Comparison of ENCODE assay signal across 1 cellular context in the genomic region with DNA sequence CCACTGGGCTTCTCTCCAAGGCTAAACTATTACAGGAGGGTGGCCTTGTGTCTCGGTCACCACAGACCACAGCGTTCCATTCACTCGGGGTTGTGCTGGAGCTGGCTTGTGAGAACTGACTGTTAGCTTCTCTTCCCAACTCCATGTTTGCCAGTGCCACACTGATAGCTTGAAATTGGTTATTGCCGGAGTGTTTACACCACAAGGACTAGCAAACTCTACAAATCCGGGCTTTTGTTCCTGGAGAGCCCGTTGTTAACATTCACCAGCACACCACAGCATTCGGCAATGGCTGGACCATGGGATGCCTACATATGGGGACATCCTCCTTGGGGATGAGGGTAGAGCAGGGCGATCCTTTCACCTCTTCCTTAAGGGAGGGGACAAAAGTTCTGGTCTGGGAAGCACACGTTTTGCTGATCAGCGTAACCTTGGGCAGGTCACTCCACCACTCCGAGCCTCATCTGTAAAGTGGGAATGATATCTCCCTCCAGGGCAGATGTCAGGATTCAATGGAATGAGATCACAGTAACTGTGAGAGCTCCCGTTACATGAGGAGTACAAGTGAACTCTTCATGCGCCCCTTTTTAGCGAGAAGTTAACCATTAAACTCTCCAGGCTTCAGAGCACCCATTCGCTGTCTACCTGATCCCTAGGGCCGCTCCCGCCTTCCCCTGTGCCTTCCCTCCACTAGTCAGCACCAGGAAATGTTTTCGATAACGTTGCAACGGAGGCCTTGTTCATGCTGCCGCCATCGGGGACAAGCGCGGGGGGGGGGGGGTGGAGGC.
TF ChIP-seq lines count a peak whose summit lies in the region.

No MANE protein-coding gene starts in this region.

TF ChIP-seq in HepG2, 621 proteins besides CTCF, POLR2A, EP300 and RAD21 (continued from another document and continues in another):
- TF ChIP-seq, protein P1, sequence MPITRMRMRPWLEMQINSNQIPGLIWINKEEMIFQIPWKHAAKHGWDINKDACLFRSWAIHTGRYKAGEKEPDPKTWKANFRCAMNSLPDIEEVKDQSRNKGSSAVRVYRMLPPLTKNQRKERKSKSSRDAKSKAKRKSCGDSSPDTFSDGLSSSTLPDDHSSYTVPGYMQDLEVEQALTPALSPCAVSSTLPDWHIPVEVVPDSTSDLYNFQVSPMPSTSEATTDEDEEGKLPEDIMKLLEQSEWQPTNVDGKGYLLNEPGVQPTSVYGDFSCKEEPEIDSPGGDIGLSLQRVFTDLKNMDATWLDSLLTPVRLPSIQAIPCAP (CRISPR knock-in tag; IDR thresholded peaks at IDR 0.05; ENCODE audit: low read depth) = no peak
- 0 out of 2 replicates have a peak, but pooled peaks have one; percentile 32 for TF ChIP-seq CCDC6 (CRISPR knock-in tag; IDR thresholded peaks at IDR 0.05)
- TF ChIP-seq, protein P2, sequence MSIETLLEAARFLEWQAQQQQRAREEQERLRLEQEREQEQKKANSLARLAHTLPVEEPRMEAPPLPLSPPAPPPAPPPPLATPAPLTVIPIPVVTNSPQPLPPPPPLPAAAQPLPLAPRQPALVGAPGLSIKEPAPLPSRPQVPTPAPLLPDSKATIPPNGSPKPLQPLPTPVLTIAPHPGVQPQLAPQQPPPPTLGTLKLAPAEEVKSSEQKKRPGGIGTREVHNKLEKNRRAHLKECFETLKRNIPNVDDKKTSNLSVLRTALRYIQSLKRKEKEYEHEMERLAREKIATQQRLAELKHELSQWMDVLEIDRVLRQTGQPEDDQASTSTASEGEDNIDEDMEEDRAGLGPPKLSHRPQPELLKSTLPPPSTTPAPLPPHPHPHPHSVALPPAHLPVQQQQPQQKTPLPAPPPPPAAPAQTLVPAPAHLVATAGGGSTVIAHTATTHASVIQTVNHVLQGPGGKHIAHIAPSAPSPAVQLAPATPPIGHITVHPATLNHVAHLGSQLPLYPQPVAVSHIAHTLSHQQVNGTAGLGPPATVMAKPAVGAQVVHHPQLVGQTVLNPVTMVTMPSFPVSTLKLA (IDR thresholded peaks at IDR 0.05) = no peak
- TF ChIP-seq PAF1 (CRISPR knock-in tag; IDR thresholded peaks at IDR 0.05) = peak; percentile 84; the same call in 1 of the 2 replicates
- TF ChIP-seq MAF1 (CRISPR knock-in tag; IDR thresholded peaks at IDR 0.05; ENCODE audit: borderline replicate concordance) = no peak
- peak; percentile 52; the same call in 1 of the 2 replicates for TF ChIP-seq ATF7-NPFF (CRISPR knock-in tag; IDR thresholded peaks at IDR 0.05; ENCODE audit: low read depth)
- TF ChIP-seq, protein P3, sequence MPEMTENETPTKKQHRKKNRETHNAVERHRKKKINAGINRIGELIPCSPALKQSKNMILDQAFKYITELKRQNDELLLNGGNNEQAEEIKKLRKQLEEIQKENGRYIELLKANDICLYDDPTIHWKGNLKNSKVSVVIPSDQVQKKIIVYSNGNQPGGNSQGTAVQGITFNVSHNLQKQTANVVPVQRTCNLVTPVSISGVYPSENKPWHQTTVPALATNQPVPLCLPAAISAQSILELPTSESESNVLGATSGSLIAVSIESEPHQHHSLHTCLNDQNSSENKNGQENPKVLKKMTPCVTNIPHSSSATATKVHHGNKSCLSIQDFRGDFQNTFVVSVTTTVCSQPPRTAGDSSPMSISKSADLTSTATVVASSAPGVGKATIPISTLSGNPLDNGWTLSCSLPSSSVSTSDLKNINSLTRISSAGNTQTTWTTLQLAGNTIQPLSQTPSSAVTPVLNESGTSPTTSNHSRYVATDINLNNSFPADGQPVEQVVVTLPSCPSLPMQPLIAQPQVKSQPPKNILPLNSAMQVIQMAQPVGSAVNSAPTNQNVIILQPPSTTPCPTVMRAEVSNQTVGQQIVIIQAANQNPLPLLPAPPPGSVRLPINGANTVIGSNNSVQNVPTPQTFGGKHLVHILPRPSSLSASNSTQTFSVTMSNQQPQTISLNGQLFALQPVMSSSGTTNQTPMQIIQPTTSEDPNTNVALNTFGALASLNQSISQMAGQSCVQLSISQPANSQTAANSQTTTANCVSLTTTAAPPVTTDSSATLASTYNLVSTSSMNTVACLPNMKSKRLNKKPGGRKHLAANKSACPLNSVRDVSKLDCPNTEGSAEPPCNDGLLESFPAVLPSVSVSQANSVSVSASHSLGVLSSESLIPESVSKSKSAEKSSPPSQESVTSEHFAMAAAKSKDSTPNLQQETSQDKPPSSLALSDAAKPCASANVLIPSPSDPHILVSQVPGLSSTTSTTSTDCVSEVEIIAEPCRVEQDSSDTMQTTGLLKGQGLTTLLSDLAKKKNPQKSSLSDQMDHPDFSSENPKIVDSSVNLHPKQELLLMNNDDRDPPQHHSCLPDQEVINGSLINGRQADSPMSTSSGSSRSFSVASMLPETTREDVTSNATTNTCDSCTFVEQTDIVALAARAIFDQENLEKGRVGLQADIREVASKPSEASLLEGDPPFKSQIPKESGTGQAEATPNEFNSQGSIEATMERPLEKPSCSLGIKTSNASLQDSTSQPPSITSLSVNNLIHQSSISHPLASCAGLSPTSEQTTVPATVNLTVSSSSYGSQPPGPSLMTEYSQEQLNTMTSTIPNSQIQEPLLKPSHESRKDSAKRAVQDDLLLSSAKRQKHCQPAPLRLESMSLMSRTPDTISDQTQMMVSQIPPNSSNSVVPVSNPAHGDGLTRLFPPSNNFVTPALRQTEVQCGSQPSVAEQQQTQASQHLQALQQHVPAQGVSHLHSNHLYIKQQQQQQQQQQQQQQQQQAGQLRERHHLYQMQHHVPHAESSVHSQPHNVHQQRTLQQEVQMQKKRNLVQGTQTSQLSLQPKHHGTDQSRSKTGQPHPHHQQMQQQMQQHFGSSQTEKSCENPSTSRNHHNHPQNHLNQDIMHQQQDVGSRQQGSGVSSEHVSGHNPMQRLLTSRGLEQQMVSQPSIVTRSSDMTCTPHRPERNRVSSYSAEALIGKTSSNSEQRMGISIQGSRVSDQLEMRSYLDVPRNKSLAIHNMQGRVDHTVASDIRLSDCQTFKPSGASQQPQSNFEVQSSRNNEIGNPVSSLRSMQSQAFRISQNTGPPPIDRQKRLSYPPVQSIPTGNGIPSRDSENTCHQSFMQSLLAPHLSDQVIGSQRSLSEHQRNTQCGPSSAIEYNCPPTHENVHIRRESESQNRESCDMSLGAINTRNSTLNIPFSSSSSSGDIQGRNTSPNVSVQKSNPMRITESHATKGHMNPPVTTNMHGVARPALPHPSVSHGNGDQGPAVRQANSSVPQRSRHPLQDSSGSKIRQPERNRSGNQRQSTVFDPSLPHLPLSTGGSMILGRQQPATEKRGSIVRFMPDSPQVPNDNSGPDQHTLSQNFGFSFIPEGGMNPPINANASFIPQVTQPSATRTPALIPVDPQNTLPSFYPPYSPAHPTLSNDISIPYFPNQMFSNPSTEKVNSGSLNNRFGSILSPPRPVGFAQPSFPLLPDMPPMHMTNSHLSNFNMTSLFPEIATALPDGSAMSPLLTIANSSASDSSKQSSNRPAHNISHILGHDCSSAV (CRISPR knock-in tag; IDR thresholded peaks at IDR 0.05; ENCODE audit: borderline replicate concordance) = no peak
- peak; percentile 68; the same call in 1 of the 2 replicates for TF ChIP-seq TAF1 (CRISPR knock-in tag; IDR thresholded peaks at IDR 0.05)
- peak; percentile 39; the same call in 1 of the 2 replicates for TF ChIP-seq ZC3H4 (CRISPR knock-in tag; IDR thresholded peaks at IDR 0.05; ENCODE audit: borderline replicate concordance)
- TF ChIP-seq HNRNPLL (IDR thresholded peaks at IDR 0.05; ENCODE audit: low read depth, low read length, poor library complexity, severe bottlenecking) = no peak
- no peak for TF ChIP-seq SRSF9 (IDR thresholded peaks at IDR 0.05; ENCODE audit: borderline replicate concordance, insufficient read depth, low read depth, low read length, poor library complexity, severe bottlenecking)
- TF ChIP-seq, protein P4, sequence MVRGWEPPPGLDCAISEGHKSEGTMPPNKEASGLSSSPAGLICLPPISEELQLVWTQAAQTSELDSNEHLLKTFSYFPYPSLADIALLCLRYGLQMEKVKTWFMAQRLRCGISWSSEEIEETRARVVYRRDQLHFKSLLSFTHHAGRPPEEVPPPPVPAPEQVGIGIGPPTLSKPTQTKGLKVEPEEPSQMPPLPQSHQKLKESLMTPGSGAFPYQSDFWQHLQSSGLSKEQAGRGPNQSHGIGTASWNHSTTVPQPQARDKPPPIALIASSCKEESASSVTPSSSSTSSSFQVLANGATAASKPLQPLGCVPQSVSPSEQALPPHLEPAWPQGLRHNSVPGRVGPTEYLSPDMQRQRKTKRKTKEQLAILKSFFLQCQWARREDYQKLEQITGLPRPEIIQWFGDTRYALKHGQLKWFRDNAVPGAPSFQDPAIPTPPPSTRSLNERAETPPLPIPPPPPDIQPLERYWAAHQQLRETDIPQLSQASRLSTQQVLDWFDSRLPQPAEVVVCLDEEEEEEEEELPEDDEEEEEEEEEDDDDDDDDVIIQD (CRISPR knock-in tag; IDR thresholded peaks at IDR 0.05; ENCODE audit: low read depth) = peak; percentile 76
- no peak for TF ChIP-seq ZNF615 (CRISPR knock-in tag; IDR thresholded peaks at IDR 0.05; ENCODE audit: borderline replicate concordance)
- no peak for TF ChIP-seq EEA1 (CRISPR knock-in tag; IDR thresholded peaks at IDR 0.05; ENCODE audit: borderline replicate concordance)
- peak; percentile 25; the same call in 1 of the 2 replicates for TF ChIP-seq HMG20B (CRISPR knock-in tag; conservative IDR thresholded peaks at IDR 0.05)
- TF ChIP-seq FOXC1 (CRISPR knock-in tag; IDR thresholded peaks at IDR 0.05; ENCODE audit: borderline replicate concordance) = peak; percentile 65; the same call in 1 of the 2 replicates
- peak; percentile 81; the same call in 1 of the 2 replicates for TF ChIP-seq ZNF232 (CRISPR knock-in tag; IDR thresholded peaks at IDR 0.05; ENCODE audit: borderline replicate concordance)
- TF ChIP-seq, protein P5, sequence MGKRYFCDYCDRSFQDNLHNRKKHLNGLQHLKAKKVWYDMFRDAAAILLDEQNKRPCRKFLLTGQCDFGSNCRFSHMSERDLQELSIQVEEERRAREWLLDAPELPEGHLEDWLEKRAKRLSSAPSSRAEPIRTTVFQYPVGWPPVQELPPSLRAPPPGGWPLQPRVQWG (CRISPR knock-in tag; IDR thresholded peaks at IDR 0.05; ENCODE audit: borderline replicate concordance, low read depth) = no peak
- no peak; the same call in 1 of the 2 replicates for TF ChIP-seq ZNF264 (CRISPR knock-in tag; IDR thresholded peaks at IDR 0.05)
- TF ChIP-seq, protein P6, sequence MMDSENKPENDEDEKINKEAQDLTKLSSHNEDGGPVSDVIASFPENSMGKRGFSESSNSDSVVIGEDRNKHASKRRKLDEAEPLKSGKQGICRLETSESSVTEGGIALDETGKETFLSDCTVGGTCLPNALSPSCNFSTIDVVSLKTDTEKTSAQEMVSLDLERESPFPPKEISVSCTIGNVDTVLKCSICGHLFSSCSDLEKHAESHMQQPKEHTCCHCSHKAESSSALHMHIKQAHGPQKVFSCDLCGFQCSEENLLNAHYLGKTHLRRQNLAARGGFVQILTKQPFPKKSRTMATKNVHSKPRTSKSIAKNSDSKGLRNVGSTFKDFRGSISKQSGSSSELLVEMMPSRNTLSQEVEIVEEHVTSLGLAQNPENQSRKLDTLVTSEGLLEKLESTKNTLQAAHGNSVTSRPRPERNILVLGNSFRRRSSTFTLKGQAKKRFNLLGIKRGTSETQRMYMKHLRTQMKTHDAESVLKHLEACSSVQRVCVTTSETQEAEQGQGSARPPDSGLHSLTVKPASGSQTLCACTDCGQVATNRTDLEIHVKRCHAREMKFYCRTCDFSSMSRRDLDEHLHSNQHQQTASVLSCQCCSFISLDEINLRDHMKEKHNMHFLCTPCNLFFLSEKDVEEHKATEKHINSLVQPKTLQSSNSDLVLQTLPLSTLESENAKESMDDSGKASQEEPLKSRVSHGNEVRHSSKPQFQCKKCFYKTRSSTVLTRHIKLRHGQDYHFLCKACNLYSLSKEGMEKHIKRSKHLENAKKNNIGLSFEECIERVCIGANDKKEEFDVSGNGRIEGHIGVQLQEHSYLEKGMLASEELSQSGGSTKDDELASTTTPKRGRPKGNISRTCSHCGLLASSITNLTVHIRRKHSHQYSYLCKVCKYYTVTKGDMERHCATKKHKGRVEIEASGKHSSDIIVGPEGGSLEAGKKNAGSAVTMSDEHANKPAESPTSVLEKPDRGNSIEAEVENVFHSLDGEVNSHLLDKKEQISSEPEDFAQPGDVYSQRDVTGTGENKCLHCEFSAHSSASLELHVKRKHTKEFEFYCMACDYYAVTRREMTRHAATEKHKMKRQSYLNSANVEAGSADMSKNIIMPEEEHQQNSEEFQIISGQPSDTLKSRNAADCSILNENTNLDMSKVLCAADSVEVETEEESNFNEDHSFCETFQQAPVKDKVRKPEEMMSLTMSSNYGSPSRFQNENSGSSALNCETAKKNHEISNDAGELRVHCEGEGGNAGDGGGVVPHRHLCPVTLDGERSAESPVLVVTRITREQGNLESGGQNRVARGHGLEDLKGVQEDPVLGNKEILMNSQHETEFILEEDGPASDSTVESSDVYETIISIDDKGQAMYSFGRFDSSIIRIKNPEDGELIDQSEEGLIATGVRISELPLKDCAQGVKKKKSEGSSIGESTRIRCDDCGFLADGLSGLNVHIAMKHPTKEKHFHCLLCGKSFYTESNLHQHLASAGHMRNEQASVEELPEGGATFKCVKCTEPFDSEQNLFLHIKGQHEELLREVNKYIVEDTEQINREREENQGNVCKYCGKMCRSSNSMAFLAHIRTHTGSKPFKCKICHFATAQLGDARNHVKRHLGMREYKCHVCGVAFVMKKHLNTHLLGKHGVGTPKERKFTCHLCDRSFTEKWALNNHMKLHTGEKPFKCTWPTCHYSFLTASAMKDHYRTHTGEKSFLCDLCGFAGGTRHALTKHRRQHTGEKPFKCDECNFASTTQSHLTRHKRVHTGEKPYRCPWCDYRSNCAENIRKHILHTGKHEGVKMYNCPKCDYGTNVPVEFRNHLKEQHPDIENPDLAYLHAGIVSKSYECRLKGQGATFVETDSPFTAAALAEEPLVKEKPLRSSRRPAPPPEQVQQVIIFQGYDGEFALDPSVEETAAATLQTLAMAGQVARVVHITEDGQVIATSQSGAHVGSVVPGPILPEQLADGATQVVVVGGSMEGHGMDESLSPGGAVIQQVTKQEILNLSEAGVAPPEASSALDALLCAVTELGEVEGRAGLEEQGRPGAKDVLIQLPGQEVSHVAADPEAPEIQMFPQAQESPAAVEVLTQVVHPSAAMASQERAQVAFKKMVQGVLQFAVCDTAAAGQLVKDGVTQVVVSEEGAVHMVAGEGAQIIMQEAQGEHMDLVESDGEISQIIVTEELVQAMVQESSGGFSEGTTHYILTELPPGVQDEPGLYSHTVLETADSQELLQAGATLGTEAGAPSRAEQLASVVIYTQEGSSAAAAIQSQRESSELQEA (CRISPR knock-in tag; IDR thresholded peaks at IDR 0.05; ENCODE audit: not compliant biosample characterization) = peak; percentile 33
- TF ChIP-seq JARID2 (CRISPR knock-in tag; IDR thresholded peaks at IDR 0.05; ENCODE audit: insufficient replicate concordance) = no peak
- TF ChIP-seq FOSL2 (CRISPR knock-in tag; IDR thresholded peaks at IDR 0.05) = no peak; the same call in 1 of the 2 replicates
- no peak for TF ChIP-seq ZBTB7A (CRISPR knock-in tag; IDR thresholded peaks at IDR 0.05)
- TF ChIP-seq, protein P7, sequence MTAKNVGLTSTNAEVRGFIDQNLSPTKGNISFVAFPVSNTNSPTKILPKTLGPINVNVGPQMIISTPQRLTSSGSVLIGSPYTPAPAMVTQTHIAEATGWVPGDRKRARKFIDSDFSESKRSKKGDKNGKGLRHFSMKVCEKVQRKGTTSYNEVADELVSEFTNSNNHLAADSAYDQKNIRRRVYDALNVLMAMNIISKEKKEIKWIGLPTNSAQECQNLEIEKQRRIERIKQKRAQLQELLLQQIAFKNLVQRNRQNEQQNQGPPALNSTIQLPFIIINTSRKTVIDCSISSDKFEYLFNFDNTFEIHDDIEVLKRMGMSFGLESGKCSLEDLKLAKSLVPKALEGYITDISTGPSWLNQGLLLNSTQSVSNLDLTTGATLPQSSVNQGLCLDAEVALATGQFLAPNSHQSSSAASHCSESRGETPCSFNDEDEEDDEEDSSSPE (CRISPR knock-in tag; IDR thresholded peaks at IDR 0.05) = peak; percentile 87
- TF ChIP-seq, protein P8, sequence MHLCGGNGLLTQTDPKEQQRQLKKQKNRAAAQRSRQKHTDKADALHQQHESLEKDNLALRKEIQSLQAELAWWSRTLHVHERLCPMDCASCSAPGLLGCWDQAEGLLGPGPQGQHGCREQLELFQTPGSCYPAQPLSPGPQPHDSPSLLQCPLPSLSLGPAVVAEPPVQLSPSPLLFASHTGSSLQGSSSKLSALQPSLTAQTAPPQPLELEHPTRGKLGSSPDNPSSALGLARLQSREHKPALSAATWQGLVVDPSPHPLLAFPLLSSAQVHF (CRISPR knock-in tag; IDR thresholded peaks at IDR 0.05) = no peak
